Comparison of ENCODE assay signal across 3 cellular contexts in the genomic region with DNA sequence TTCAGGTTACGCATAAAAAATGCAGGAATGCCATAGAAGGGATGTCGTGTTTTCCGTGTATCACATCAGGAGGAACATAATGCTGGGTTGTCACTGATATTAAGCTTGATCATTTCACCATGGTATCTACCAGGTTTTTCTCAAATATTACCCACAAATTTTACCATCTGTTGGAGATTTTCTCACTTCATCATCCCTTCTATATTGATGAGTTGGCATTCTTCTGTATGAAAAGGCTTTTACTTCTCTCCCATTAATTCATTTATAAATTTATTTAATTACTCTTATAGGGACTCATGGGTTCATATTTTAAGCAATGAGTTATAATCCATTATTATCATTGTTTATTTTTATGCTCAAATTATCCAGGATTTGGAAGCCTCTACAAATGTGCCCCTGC.
A peak's percentile ranks its signal among the peaks of the same experiment; 100 is the strongest.
TF ChIP-seq lines count a peak whose summit lies in the region.

No MANE protein-coding gene starts in this region.

TF ChIP-seq in HepG2, 621 proteins besides CTCF, POLR2A, EP300 and RAD21:
- TF ChIP-seq MAFK (conservative IDR thresholded peaks at IDR 0.05 in 1 of 2, IDR thresholded peaks at IDR 0.05 in 1 of 2; ENCODE audit: low read length in 2 of 2) (peak; percentile 80 to 92; a peak in 3 of 4 replicates), MAFF (IDR thresholded peaks at IDR 0.05; ENCODE audit: low read depth, low read length) (peak; percentile 88)
- TF ChIP-seq, protein P1, sequence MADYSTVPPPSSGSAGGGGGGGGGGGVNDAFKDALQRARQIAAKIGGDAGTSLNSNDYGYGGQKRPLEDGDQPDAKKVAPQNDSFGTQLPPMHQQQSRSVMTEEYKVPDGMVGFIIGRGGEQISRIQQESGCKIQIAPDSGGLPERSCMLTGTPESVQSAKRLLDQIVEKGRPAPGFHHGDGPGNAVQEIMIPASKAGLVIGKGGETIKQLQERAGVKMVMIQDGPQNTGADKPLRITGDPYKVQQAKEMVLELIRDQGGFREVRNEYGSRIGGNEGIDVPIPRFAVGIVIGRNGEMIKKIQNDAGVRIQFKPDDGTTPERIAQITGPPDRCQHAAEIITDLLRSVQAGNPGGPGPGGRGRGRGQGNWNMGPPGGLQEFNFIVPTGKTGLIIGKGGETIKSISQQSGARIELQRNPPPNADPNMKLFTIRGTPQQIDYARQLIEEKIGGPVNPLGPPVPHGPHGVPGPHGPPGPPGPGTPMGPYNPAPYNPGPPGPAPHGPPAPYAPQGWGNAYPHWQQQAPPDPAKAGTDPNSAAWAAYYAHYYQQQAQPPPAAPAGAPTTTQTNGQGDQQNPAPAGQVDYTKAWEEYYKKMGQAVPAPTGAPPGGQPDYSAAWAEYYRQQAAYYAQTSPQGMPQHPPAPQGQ (CRISPR knock-in tag; IDR thresholded peaks at IDR 0.05; ENCODE audit: borderline replicate concordance) = no peak

TF ChIP-seq in IMR-90, 13 proteins besides CTCF, POLR2A, EP300 and RAD21:
- TF ChIP-seq RCOR1 (IDR thresholded peaks at IDR 0.05; ENCODE audit: insufficient replicate concordance, low read length) (no peak), MXI1 (IDR thresholded peaks at IDR 0.05; ENCODE audit: borderline replicate concordance, low read depth, low read length) (no peak), BHLHE40 (IDR thresholded peaks at IDR 0.05; ENCODE audit: low read depth, low read length) (no peak), MAFK (IDR thresholded peaks at IDR 0.05; ENCODE audit: low read depth, low read length) (peak; percentile 77)

TF ChIP-seq in H1, 55 proteins besides CTCF, POLR2A, EP300 and RAD21:
- TF ChIP-seq TEAD4 (IDR thresholded peaks at IDR 0.05; ENCODE audit: low read depth, low read length) (0 out of 2 replicates have a peak, but pooled peaks have one; percentile 9), RNF2 (IDR thresholded peaks at IDR 0.05; ENCODE audit: borderline replicate concordance, low read depth, low read length, missing control alignments, poor library complexity, severe bottlenecking) (no peak)
